In the genomic region with DNA sequence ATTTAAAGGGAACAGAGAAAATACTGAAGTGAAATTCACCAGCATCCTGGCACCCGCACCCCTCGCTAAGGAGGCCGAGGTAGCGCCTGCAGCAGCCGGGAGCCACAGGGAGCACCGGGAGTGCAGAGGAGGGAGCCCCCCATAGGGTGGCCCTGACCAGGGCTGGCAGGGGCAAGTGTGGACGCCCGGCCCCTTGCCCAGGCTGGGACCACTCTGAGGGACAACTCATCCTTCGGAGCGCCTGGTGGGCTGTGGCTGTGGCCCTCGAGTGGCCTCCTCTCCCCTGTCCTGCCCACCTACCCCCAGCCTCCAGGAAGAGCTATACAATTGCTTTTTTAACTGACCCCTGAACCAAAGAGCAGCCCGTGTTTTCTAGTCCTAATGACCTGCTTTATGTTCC, we compare ENCODE assay signal across 14 cellular contexts. TPM values are rescaled to one million over a fixed set of nuclear protein-coding genes. Genes with fewer than 3 reads are reported as not detected.
DNase-seq lines count a peak whose midpoint lies in the region; ATAC-seq and TF ChIP-seq lines count a peak whose summit lies in the region.
"Had no signal": no experiment of that assay in that cellular context is flagged by ENCODE, and none has a peak within 500 bp of the region (broad histone marks: within the 10 kb centered on the region; RNA-seq: fewer than 3 reads in every experiment).

No MANE protein-coding gene starts in this region.

- no peaks in the 10 kb centered on the region for H3K9me3 Mint-ChIP-seq in WTC11
- peaks cover 17% of the 10 kb centered on the region for H3K9me3 Mint-ChIP-seq in glutamatergic neuron (ENCODE audit: unreplicated experiment)
- H3K9me3 Mint-ChIP-seq: CD8-positive, alpha-beta memory T cell had no signal

- DNase-seq in H7 = peak; percentile 65
- no peak for DNase-seq in WTC11 (ENCODE audit: low spot score)
- no peak for DNase-seq in glutamatergic neuron
- no peak for DNase-seq in stimulated activated CD4-positive, alpha-beta T cell treated with anti-CD3 and anti-CD28 coated beads, Interleukin-4, amount 100 ng/mL, for 4 hours
- no peak for DNase-seq in AML-193 (lab: John Stamatoyannopoulos, UW)
- DNase-seq: Caco-2; CD8-positive, alpha-beta memory T cell; DND-41; GDM1 had no signal

- peak; percentile 15; the same call in 1 of the 2 replicates for ATAC-seq in WTC11
- no peak for ATAC-seq in HG03095 (IDR thresholded peaks at IDR 0.05; ENCODE audit: unreplicated experiment)

- H3K36me3 ChIP-seq in H7 (replicated peaks; ENCODE audit: control insufficient read depth, insufficient read depth, low read length) = peaks cover 18% of the 10 kb centered on the region

- no peak for TF ChIP-seq CTCF in WTC11 (IDR thresholded peaks at IDR 0.05)
- TF ChIP-seq CTCF in glutamatergic neuron (IDR thresholded peaks at IDR 0.05; ENCODE audit: partially characterized antibody, unreplicated experiment) = no peak

- H3K27me3 Mint-ChIP-seq in WTC11 (ENCODE audit: low read depth) = no peaks in the 10 kb centered on the region; the same call in 1 of the 2 replicates
- peaks cover 18% of the 10 kb centered on the region for H3K27me3 Mint-ChIP-seq in glutamatergic neuron (ENCODE audit: unreplicated experiment)

- H3K36me3 Mint-ChIP-seq in WTC11 (peaks cover 33% of the 10 kb centered on the region), glutamatergic neuron (ENCODE audit: unreplicated experiment) (peaks cover 10% of the 10 kb centered on the region)
- H3K36me3 Mint-ChIP-seq: CD8-positive, alpha-beta memory T cell had no signal

- no peaks in the 10 kb centered on the region for H3K27me3 ChIP-seq in H7 (ENCODE audit: control insufficient read depth, insufficient read depth, low read length)
- H3K27me3 ChIP-seq: BLaER1 had no signal

- no peak overlapping the region for H3K4me3 Mint-ChIP-seq in WTC11
- H3K4me3 Mint-ChIP-seq in glutamatergic neuron (ENCODE audit: unreplicated experiment) = no peak overlapping the region
- H3K4me3 Mint-ChIP-seq: CD8-positive, alpha-beta memory T cell had no signal

- peaks cover 25% of the 10 kb centered on the region for H3K4me1 Mint-ChIP-seq in WTC11
- H3K4me1 Mint-ChIP-seq in glutamatergic neuron (ENCODE audit: low read depth, unreplicated experiment) = peaks cover 4% of the 10 kb centered on the region
- H3K4me1 Mint-ChIP-seq: CD8-positive, alpha-beta memory T cell had no signal

- peak overlapping the region; percentile 65 for H3K27ac Mint-ChIP-seq in WTC11
- H3K27ac Mint-ChIP-seq in glutamatergic neuron (ENCODE audit: unreplicated experiment) = peak overlapping the region; percentile 12
- H3K27ac Mint-ChIP-seq: CD8-positive, alpha-beta memory T cell had no signal

- POLR2A ChIA-PET in WTC11 (lab: Charles Lee) = interaction anchor here (1.4 kb wide), 1 partner anchor 13 kb away, joined by 3 read pairs; no protein-coding TSS in a partner anchor

- H3K4me3 ChIP-seq in H7 (ENCODE audit: insufficient read depth, low read depth, low read length) = no peak overlapping the region
- H3K4me3 ChIP-seq: BLaER1 had no signal

- CTCF ChIA-PET in WTC11 (lab: Charles Lee) = interaction anchor here (0.9 kb wide), 1 partner anchor 49 kb away, joined by 4 read pairs; no protein-coding TSS in a partner anchor

TF ChIP-seq in WTC11, 78 proteins besides CTCF, POLR2A, EP300 and RAD21:
- TF ChIP-seq ATF3 (CRISPR knock-in tag; conservative IDR thresholded peaks at IDR 0.05) (no peak), ZNF121 (CRISPR knock-in tag; IDR thresholded peaks at IDR 0.05) (no peak), OVOL2 (CRISPR knock-in tag; IDR thresholded peaks at IDR 0.05; ENCODE audit: borderline replicate concordance) (no peak), NR2C2 (CRISPR knock-in tag; IDR thresholded peaks at IDR 0.05) (no peak), GRHL2 (CRISPR knock-in tag; IDR thresholded peaks at IDR 0.05; ENCODE audit: insufficient replicate concordance, severe bottlenecking) (no peak), CBFB (CRISPR knock-in tag; IDR thresholded peaks at IDR 0.05; ENCODE audit: low read depth) (no peak), ZBTB21 (CRISPR knock-in tag; IDR thresholded peaks at IDR 0.05; ENCODE audit: borderline replicate concordance) (no peak), EMX1 (CRISPR knock-in tag; IDR thresholded peaks at IDR 0.05) (no peak), ATF1 (CRISPR knock-in tag; IDR thresholded peaks at IDR 0.05) (no peak), CREM (CRISPR knock-in tag; IDR thresholded peaks at IDR 0.05) (no peak), HMGA2 (CRISPR knock-in tag; IDR thresholded peaks at IDR 0.05) (no peak), CREB1 (CRISPR knock-in tag; IDR thresholded peaks at IDR 0.05) (no peak)
- TF ChIP-seq, protein P1, sequence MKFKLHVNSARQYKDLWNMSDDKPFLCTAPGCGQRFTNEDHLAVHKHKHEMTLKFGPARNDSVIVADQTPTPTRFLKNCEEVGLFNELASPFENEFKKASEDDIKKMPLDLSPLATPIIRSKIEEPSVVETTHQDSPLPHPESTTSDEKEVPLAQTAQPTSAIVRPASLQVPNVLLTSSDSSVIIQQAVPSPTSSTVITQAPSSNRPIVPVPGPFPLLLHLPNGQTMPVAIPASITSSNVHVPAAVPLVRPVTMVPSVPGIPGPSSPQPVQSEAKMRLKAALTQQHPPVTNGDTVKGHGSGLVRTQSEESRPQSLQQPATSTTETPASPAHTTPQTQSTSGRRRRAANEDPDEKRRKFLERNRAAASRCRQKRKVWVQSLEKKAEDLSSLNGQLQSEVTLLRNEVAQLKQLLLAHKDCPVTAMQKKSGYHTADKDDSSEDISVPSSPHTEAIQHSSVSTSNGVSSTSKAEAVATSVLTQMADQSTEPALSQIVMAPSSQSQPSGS (CRISPR knock-in tag; IDR thresholded peaks at IDR 0.05; ENCODE audit: borderline replicate concordance, low read depth) = no peak
- TF ChIP-seq, protein P2, sequence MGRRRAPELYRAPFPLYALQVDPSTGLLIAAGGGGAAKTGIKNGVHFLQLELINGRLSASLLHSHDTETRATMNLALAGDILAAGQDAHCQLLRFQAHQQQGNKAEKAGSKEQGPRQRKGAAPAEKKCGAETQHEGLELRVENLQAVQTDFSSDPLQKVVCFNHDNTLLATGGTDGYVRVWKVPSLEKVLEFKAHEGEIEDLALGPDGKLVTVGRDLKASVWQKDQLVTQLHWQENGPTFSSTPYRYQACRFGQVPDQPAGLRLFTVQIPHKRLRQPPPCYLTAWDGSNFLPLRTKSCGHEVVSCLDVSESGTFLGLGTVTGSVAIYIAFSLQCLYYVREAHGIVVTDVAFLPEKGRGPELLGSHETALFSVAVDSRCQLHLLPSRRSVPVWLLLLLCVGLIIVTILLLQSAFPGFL (CRISPR knock-in tag; IDR thresholded peaks at IDR 0.05; ENCODE audit: borderline replicate concordance) = no peak

RNA-seq across cellular contexts. Expression of gene PLEKHG4B, which starts 47.0 kb away (rescaled TPM):
- total RNA-seq in H7 (2014; rRNA removed; shearing (Covaris generic)) = 25.2 and 34.1 TPM in 2 replicates
- total RNA-seq in WTC11 (2021) (51.4 to 53.0 TPM (median 52.1 TPM) in 3 replicates), glutamatergic neuron (ENCODE audit: unreplicated experiment) (49.4 TPM)
- total RNA-seq: CD8-positive, alpha-beta memory T cell had no signal

RNA-seq across cellular contexts. Expression of gene LRRC14B, which starts 52.4 kb away (rescaled TPM):
- 0.44 TPM in 1 of 2 replicates, not detected in the other for total RNA-seq in H7 (2014; rRNA removed; shearing (Covaris generic))
- total RNA-seq in WTC11 (2021) = 0.11 TPM in 1 of 3 replicates, not detected in the others
- total RNA-seq in glutamatergic neuron (ENCODE audit: unreplicated experiment) = not detected
- total RNA-seq: A673; Caco-2; CD8-positive, alpha-beta memory T cell; HepG2; HT1080 had no signal
